Comparison of ENCODE assay signal across 17 cellular contexts in genomic region chr22:50625568-50626313, GRCh38. TPM values are rescaled to one million over a fixed set of nuclear protein-coding genes. Genes with fewer than 3 reads are reported as not detected.
DNase-seq lines count a peak whose midpoint lies in the region; ATAC-seq and TF ChIP-seq lines count a peak whose summit lies in the region.
"Had no signal": no experiment of that assay in that cellular context is flagged by ENCODE, and none has a peak within 500 bp of the region (broad histone marks: within the 10 kb centered on the region; RNA-seq: fewer than 3 reads in every experiment).

No MANE protein-coding gene starts in this region.

- H2AFZ ChIP-seq in GM23338 (no peak overlapping the region), mesenchymal stem cell (ENCODE audit: low read depth, low read length) (no peak overlapping the region)

- H3K27ac Mint-ChIP-seq in GM23338 (no peak overlapping the region), WTC11 (no peak overlapping the region), CD14-positive monocyte (no peak overlapping the region)

- H3K23ac ChIP-seq in mesenchymal stem cell (ENCODE audit: low read length in 2 of 2) = no peak overlapping the region

- H3K79me2 ChIP-seq in GM23338 (replicated peaks; ENCODE audit: insufficient read depth) = no peaks in the 10 kb centered on the region

- no peak overlapping the region for H3K27ac ChIP-seq in GM23338 (ENCODE audit: low read depth)
- H3K27ac ChIP-seq in mesenchymal stem cell (ENCODE audit: low read length, poor library complexity, severe bottlenecking) = no peak overlapping the region
- no peak overlapping the region for H3K27ac ChIP-seq in dorsolateral prefrontal cortex
- no peak overlapping the region for H3K27ac ChIP-seq in prostate gland
- H3K27ac ChIP-seq: foreskin keratinocyte, KMS-11 had no signal

- no peak overlapping the region; the same call in 2 of the 3 replicates for H3K4me3 Mint-ChIP-seq in GM23338
- H3K4me3 Mint-ChIP-seq in WTC11 = no peak overlapping the region
- H3K4me3 Mint-ChIP-seq in CD14-positive monocyte = no peak overlapping the region

- peak; percentile 14 for DNase-seq in D341Med (ENCODE audit: low spot score)
- peak; percentile 73 for DNase-seq in GM23338 (ENCODE audit: low spot score)
- DNase-seq in WTC11 (ENCODE audit: low spot score) = peak; percentile 78
- no peak for DNase-seq in mesenchymal stem cell
- DNase-seq in CD14-positive monocyte (ENCODE audit: low spot score) = no peak
- DNase-seq in HAP-1 (ENCODE audit: low spot score in 2 of 2) = no peak
- DNase-seq in dorsolateral prefrontal cortex = no peak
- DNase-seq in prostate gland (ENCODE audit: low spot score) = no peak
- DNase-seq: activated CD8-positive, alpha-beta memory T cell treated with anti-CD3 and anti-CD28 coated beads, Interleukin-2, amount 50 U/mL, for 48 hours; activated naive CD8-positive, alpha-beta T cell treated with anti-CD3 and anti-CD28 coated beads for 36 hours; foreskin keratinocyte; mesendoderm; NCI-H1436; NCI-H510A; nucleus accumbens; stimulated activated naive CD4-positive, alpha-beta T cell had no signal

- 92% methylated on average over 27 of the region's 27 CpGs for WGBS in mesenchymal stem cell
- WGBS in prostate gland = 91% methylated on average over 26 of the region's 27 CpGs

- no peak overlapping the region for H3K14ac ChIP-seq in mesenchymal stem cell (ENCODE audit: low read length in 2 of 2)

- H3K27me3 ChIP-seq in GM23338 (ENCODE audit: insufficient read depth) = peaks cover 21% of the 10 kb centered on the region
- H3K27me3 ChIP-seq in mesenchymal stem cell (ENCODE audit: control insufficient read depth in 1 of 2, insufficient read depth in 1 of 2, low read length in 2 of 2) = peaks cover 13 to 21% of the 10 kb centered on the region in 2 experiments
- H3K27me3 ChIP-seq in HAP-1 (ENCODE audit: low read depth) = no peaks in the 10 kb centered on the region
- H3K27me3 ChIP-seq in dorsolateral prefrontal cortex = no peaks in the 10 kb centered on the region
- H3K27me3 ChIP-seq in prostate gland (replicated peaks; ENCODE audit: insufficient read depth) = no peaks in the 10 kb centered on the region
- H3K27me3 ChIP-seq: foreskin keratinocyte had no signal

- H3K18ac ChIP-seq in mesenchymal stem cell (ENCODE audit: low read depth in 1 of 2, low read length in 2 of 2) = no peak overlapping the region

- POLR2A ChIA-PET in WTC11 (lab: Charles Lee) = no interaction called here

- CTCF ChIA-PET in WTC11 (lab: Charles Lee) = interaction anchor here (0.6 to 4.5 kb wide), 21 partner anchors 13 to 481 kb away, joined by 3 to 78 read pairs (median 4); partner anchors contain the start of genes SCO2, SHANK3 and SYCE3

- H3K4me1 Mint-ChIP-seq in GM23338 (peaks cover 22% of the 10 kb centered on the region), WTC11 (peaks cover 24% of the 10 kb centered on the region), CD14-positive monocyte (peaks cover 44% of the 10 kb centered on the region)

- no peak overlapping the region for H2AK5ac ChIP-seq in mesenchymal stem cell (ENCODE audit: low read length, severe bottlenecking)

- H2BK12ac ChIP-seq in mesenchymal stem cell (ENCODE audit: low read length in 2 of 2) = no peak overlapping the region

- no peaks in the 10 kb centered on the region for H3K9me3 Mint-ChIP-seq in GM23338
- H3K9me3 Mint-ChIP-seq in WTC11 = no peaks in the 10 kb centered on the region
- no peaks in the 10 kb centered on the region for H3K9me3 Mint-ChIP-seq in CD14-positive monocyte
- H3K9me3 Mint-ChIP-seq: activated naive CD8-positive, alpha-beta T cell treated with anti-CD3 and anti-CD28 coated beads for 36 hours had no signal

- H3K36me3 Mint-ChIP-seq in GM23338 (ENCODE audit: low read depth) (no peaks in the 10 kb centered on the region), WTC11 (no peaks in the 10 kb centered on the region), CD14-positive monocyte (peaks cover 14 to 25% of the 10 kb centered on the region in 2 donors)
- H3K36me3 Mint-ChIP-seq: activated naive CD8-positive, alpha-beta T cell treated with anti-CD3 and anti-CD28 coated beads for 36 hours had no signal

- H3K36me3 ChIP-seq in GM23338 (ENCODE audit: insufficient read depth) (no peaks in the 10 kb centered on the region), mesenchymal stem cell (ENCODE audit: control insufficient read depth in 1 of 2, insufficient read depth in 2 of 2, low read depth in 1 of 2, low read length in 2 of 2) (peaks cover 0 to 27% of the 10 kb centered on the region in 2 experiments), HAP-1 (replicated peaks) (no peaks in the 10 kb centered on the region), prostate gland (no peaks in the 10 kb centered on the region)

- H3K9ac ChIP-seq in mesenchymal stem cell (ENCODE audit: low read length) = no peak overlapping the region
- H3K9ac ChIP-seq: KMS-11 had no signal

- no peaks in the 10 kb centered on the region for H3K9me2 ChIP-seq in GM23338 (ENCODE audit: insufficient read depth)

- peaks cover 11% of the 10 kb centered on the region; the same call in 1 of the 2 replicates for H3F3A ChIP-seq in GM23338 (replicated peaks; ENCODE audit: low read depth)

- H3K4me1 ChIP-seq in GM23338 (ENCODE audit: insufficient read depth) (peaks cover 7% of the 10 kb centered on the region), mesenchymal stem cell (ENCODE audit: control insufficient read depth, insufficient read depth, low read depth, low read length) (peaks cover 25% of the 10 kb centered on the region), HAP-1 (peaks cover 14% of the 10 kb centered on the region), prostate gland (replicated peaks) (peaks cover 6% of the 10 kb centered on the region)

- TF ChIP-seq CTCF in GM23338 (conservative IDR thresholded peaks at IDR 0.05; ENCODE audit: low read depth in 2 of 2) (peak; percentile 50 to 84), WTC11 (IDR thresholded peaks at IDR 0.05) (no peak), CD14-positive monocyte (IDR thresholded peaks at IDR 0.05) (no peak), dorsolateral prefrontal cortex (IDR thresholded peaks at IDR 0.05 in 54 of 56, conservative IDR thresholded peaks at IDR 0.05 in 2 of 56; ENCODE audit: low read depth in 1 of 56, partially characterized antibody in 56 of 56) (no peak), prostate gland (IDR thresholded peaks at IDR 0.05) (no peak)

- H3K4me3 ChIP-seq in GM23338 (no peak overlapping the region), mesenchymal stem cell (ENCODE audit: insufficient read depth in 1 of 2, low read depth in 1 of 2, low read length in 2 of 2) (no peak overlapping the region), HAP-1 (no peak overlapping the region), dorsolateral prefrontal cortex (no peak overlapping the region), prostate gland (no peak overlapping the region)

- H4K91ac ChIP-seq in mesenchymal stem cell (ENCODE audit: low read length) = no peak overlapping the region

- H3K27me3 Mint-ChIP-seq in GM23338 (ENCODE audit: insufficient read depth, low read depth, poor library complexity) = peaks cover 19% of the 10 kb centered on the region
- peaks cover 26% of the 10 kb centered on the region for H3K27me3 Mint-ChIP-seq in WTC11 (ENCODE audit: low read depth)
- peaks cover 1 to 8% (median 3%) of the 10 kb centered on the region in 3 donors for H3K27me3 Mint-ChIP-seq in CD14-positive monocyte (ENCODE audit: low read depth in 3 of 3)
- H3K27me3 Mint-ChIP-seq: activated naive CD8-positive, alpha-beta T cell treated with anti-CD3 and anti-CD28 coated beads for 36 hours had no signal

- ATAC-seq in GM23338 = peak; percentile 53
- peak; percentile 32 for ATAC-seq in WTC11
- ATAC-seq: foreskin keratinocyte had no signal

- H2BK5ac ChIP-seq in mesenchymal stem cell (ENCODE audit: low read depth, low read length, poor library complexity, severe bottlenecking) = no peak overlapping the region

- no peak overlapping the region for H3K4ac ChIP-seq in mesenchymal stem cell (ENCODE audit: low read depth in 1 of 2, low read length in 2 of 2)

- intact Hi-C loops in CD14-positive monocyte (cut with micrococcal nuclease) (loop anchor here (5.0 kb wide), 2 partner anchors 43 to 118 kb away; partner anchors contain the start of genes CHKB (in 1 of the 2), LMF2 (in 1 of the 2) and NCAPH2 (in 1 of the 2)), dorsolateral prefrontal cortex (cut with DNase I) (loop anchor here in 1 of 2 donors (5.0 kb wide), 1 partner anchor 72 kb away; no protein-coding TSS in a partner anchor), prostate gland (cut with DNase I) (loop anchor here (5.0 kb wide), 1 partner anchor 43 kb away; the partner anchor contains the start of gene CHKB)

- H3K9me3 ChIP-seq in mesenchymal stem cell (ENCODE audit: control insufficient read depth, low read length) = no peaks in the 10 kb centered on the region
- H3K9me3 ChIP-seq in HAP-1 = no peaks in the 10 kb centered on the region
- no peaks in the 10 kb centered on the region for H3K9me3 ChIP-seq in prostate gland

- H2BK120ac ChIP-seq in mesenchymal stem cell (ENCODE audit: low read depth, low read length) = no peak overlapping the region

- TF ChIP-seq POLR2A in prostate gland (IDR thresholded peaks at IDR 0.05) = no peak

- H4K8ac ChIP-seq in mesenchymal stem cell (ENCODE audit: low read length) = no peak overlapping the region

- H3K79me1 ChIP-seq in mesenchymal stem cell (replicated peaks; ENCODE audit: low read length, poor library complexity, severe bottlenecking) = peaks cover 21% of the 10 kb centered on the region

- H2BK15ac ChIP-seq in mesenchymal stem cell (ENCODE audit: low read depth, poor library complexity, severe bottlenecking) = peak overlapping the region; percentile 36

- H3K4me2 ChIP-seq in GM23338 (no peak overlapping the region), mesenchymal stem cell (ENCODE audit: low read length, poor library complexity, severe bottlenecking) (no peak overlapping the region)
- H3K4me2 ChIP-seq: KMS-11 had no signal

- in situ Hi-C loops in HAP-1 (cut with MboI; ENCODE audit: low sequenced_read_pairs) = no loop called here

- no peaks in the 10 kb centered on the region; the same call in 1 of the 2 replicates for H4K20me1 ChIP-seq in GM23338 (replicated peaks; ENCODE audit: insufficient read depth)

RNA-seq across cellular contexts. Expression of gene ARSA, which starts 2.2 kb away (rescaled TPM):
- total RNA-seq in GM23338 (2014; rRNA removed; shearing (Covaris generic)) = 8.2 and 8.6 TPM in 2 replicates
- polyA plus RNA-seq in GM23338 (2016; fragmentation: Nextera tagmentation; extraction: Ambion mirVana) (7.1 and 8.1 TPM in 2 replicates), CD14-positive monocyte (10 to 100 TPM; 11.9 to 12.1 TPM)
- total RNA-seq in WTC11 (2021) (17.7 to 18.8 TPM (median 17.8 TPM) in 3 replicates), dorsolateral prefrontal cortex (10 to 100 TPM; 32.1 to 72.7 (median 48.0) TPM), prostate gland (10 to 100 TPM; 60.7 to 81.7 TPM)
- polyA plus RNA-seq in mesenchymal stem cell (2013, experiment 1 of 2) = 31.0 TPM
- polyA plus RNA-seq in mesenchymal stem cell (2013, experiment 2 of 2) = 30.2 TPM

RNA-seq across cellular contexts. Expression of gene MAPK8IP2, which starts 25.1 kb away (rescaled TPM):
- total RNA-seq in GM23338 (2014; rRNA removed; shearing (Covaris generic)) = 2.8 and 3.5 TPM in 2 replicates
- polyA plus RNA-seq in GM23338 (2016; fragmentation: Nextera tagmentation; extraction: Ambion mirVana) = 0.15 and 0.16 TPM in 2 replicates
- 1.8 to 4.9 TPM (median 1.9 TPM) in 3 replicates for total RNA-seq in WTC11 (2021)
- polyA plus RNA-seq in mesenchymal stem cell (2013, experiment 1 of 2) = 0.87 TPM
- 0.78 TPM for polyA plus RNA-seq in mesenchymal stem cell (2013, experiment 2 of 2)
- not detected for polyA plus RNA-seq in CD14-positive monocyte
- total RNA-seq in dorsolateral prefrontal cortex = 100 to 1,000 TPM in 119 of 120 experiments, 10 to 100 TPM in 1; 82.8 to 271 (median 217) TPM
- total RNA-seq in prostate gland = 10 to 100 TPM in 1 of 2 donors, 1 to 10 TPM in 1; 5.1 to 23.6 TPM

RNA-seq across cellular contexts. Expression of gene CHKB, which starts 43.1 kb away (rescaled TPM):
- 51.2 and 67.0 TPM in 2 replicates for total RNA-seq in GM23338 (2014; rRNA removed; shearing (Covaris generic))
- polyA plus RNA-seq in GM23338 (2016; fragmentation: Nextera tagmentation; extraction: Ambion mirVana) (61.6 and 63.7 TPM in 2 replicates), CD14-positive monocyte (10 to 100 TPM; 29.1 to 31.3 TPM)
- total RNA-seq in WTC11 (2021) (75.4 to 80.0 TPM (median 76.1 TPM) in 3 replicates), dorsolateral prefrontal cortex (100 to 1,000 TPM in 1 of 120 experiments, 10 to 100 TPM in 119; 36.7 to 115 (median 63.9) TPM), prostate gland (100 to 1,000 TPM in 1 of 2 donors, 10 to 100 TPM in 1; 52.1 to 112 TPM)
- 47.1 TPM for polyA plus RNA-seq in mesenchymal stem cell (2013, experiment 1 of 2)
- 42.3 TPM for polyA plus RNA-seq in mesenchymal stem cell (2013, experiment 2 of 2)

RNA-seq across cellular contexts. Expression of gene SHANK3, which starts 46.9 kb away (rescaled TPM):
- total RNA-seq in GM23338 (2014; rRNA removed; shearing (Covaris generic)) = 4.9 and 5.1 TPM in 2 replicates
- polyA plus RNA-seq in GM23338 (2016; fragmentation: Nextera tagmentation; extraction: Ambion mirVana) (0.52 and 0.56 TPM in 2 replicates), CD14-positive monocyte (not detected)
- total RNA-seq in WTC11 (2021) (9.6 to 10.5 TPM (median 9.7 TPM) in 3 replicates), dorsolateral prefrontal cortex (100 to 1,000 TPM in 90 of 120 experiments, 10 to 100 TPM in 30; 42.8 to 197 (median 115) TPM), prostate gland (10 to 100 TPM in 1 of 2 donors, 1 to 10 TPM in 1; 9.1 to 18.3 TPM)
- polyA plus RNA-seq in mesenchymal stem cell (2013, experiment 1 of 2) = 2.1 TPM
- polyA plus RNA-seq in mesenchymal stem cell (2013, experiment 2 of 2) = 2.1 TPM

RNA-seq across cellular contexts. Expression of gene CPT1B, which starts 47.5 kb away (rescaled TPM):
- 5.5 and 14.4 TPM in 2 replicates for total RNA-seq in GM23338 (2014; rRNA removed; shearing (Covaris generic))
- polyA plus RNA-seq in GM23338 (2016; fragmentation: Nextera tagmentation; extraction: Ambion mirVana) = 5.6 and 6.4 TPM in 2 replicates
- total RNA-seq in WTC11 (2021) = 33.7 to 47.8 TPM (median 47.4 TPM) in 3 replicates
- 8.8 TPM for polyA plus RNA-seq in mesenchymal stem cell (2013, experiment 1 of 2)
- 8.1 TPM for polyA plus RNA-seq in mesenchymal stem cell (2013, experiment 2 of 2)
- under 1 TPM in 1 of 2 donors, not detected in 1; 0.18 TPM for polyA plus RNA-seq in CD14-positive monocyte
- 10 to 100 TPM; 16.1 to 79.3 (median 36.8) TPM for total RNA-seq in dorsolateral prefrontal cortex
- 10 to 100 TPM; 13.1 to 31.4 TPM for total RNA-seq in prostate gland

Comparison
In these comparisons a context has a peak if more than half of its experiments do, and no peak if none do; other contexts are left out.
1. DNase-seq: peak in D341Med (single experiment), GM23338 (single experiment) and WTC11 (single experiment); none in mesenchymal stem cell (single experiment), CD14-positive monocyte (single experiment), HAP-1 (0 of 2), dorsolateral prefrontal cortex (0 of 10) and prostate gland (single experiment).
2. CTCF ChIP-seq: peak in GM23338 (2 of 2); none in WTC11 (single experiment), CD14-positive monocyte (single experiment), dorsolateral prefrontal cortex (0 of 56) and prostate gland (0 of 4).